ENCODE assay signal across 16 cellular contexts in the genomic region with DNA sequence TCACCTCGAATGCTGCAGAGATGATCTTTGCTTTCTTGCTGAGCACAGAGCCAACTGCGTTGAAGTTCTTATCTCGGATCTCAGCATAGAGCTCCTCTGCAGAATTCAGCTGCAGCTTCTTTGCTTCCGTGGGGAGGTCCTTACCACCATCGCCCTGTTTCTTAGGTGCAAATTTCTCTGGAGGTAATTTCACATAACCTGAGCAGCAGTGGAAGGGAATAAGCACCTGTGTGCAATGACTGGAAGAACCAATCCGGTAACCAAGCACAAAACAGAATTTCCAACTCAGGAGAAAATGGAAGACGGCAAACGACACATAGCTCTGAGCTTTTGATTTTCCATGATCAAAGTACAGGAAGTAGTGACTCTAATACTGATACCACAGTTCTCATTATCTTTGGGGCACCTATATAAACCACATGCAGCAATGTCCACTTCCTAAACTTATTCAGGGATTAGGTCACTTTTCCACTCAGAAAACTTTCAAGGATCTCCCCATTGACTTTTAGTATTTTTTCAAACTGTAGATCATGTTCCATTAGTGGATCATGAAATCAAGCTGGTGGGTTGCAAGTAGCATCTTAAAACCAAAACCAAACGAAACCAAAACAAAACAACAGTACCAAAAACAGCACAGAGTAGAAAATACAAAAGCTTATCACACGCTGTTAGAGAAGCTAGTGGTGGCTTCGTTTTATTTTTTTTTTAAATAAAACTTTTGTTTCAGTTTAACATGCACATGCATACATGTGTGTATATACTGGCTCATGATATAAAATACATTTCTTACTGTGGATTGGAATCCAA. TPM values are rescaled to one million over a fixed set of nuclear protein-coding genes. Genes with fewer than 3 reads are reported as not detected.
DNase-seq lines count a peak whose midpoint lies in the region; ATAC-seq, FAIRE-seq and TF ChIP-seq lines count a peak whose summit lies in the region.
"Had no signal": no experiment of that assay in that cellular context is flagged by ENCODE, and none has a peak within 500 bp of the region (broad histone marks: within the 10 kb centered on the region; RNA-seq: fewer than 3 reads in every experiment).

No MANE protein-coding gene starts in this region.

- no peaks in the 10 kb centered on the region for H4K20me1 ChIP-seq in BLaER1

- DNase-seq in GM13976 (ENCODE audit: low spot score) (peak; percentile 60), anterior cingulate cortex (lab: John Stamatoyannopoulos, UW) (no peak), frontal cortex (ENCODE audit: low spot score in 2 of 2) (no peak), tibial artery (no peak)
- no peak for DNase-seq in activated T-cell treated with anti-CD3 and anti-CD28 coated beads, Interleukin-2, amount 50 U/mL, for 24 hours
- peak in 1 of 3 experiments; percentile 31 for DNase-seq in effector memory CD8-positive, alpha-beta T cell
- DNase-seq: H7, sigmoid colon, SJCRH30 had no signal

- peak overlapping the region; percentile 70 for H3K4me3 Mint-ChIP-seq in activated T-cell treated with anti-CD3 and anti-CD28 coated beads, Interleukin-2, amount 50 U/mL, for 24 hours
- peak overlapping the region; percentile 85 to 91 for H3K4me3 Mint-ChIP-seq in effector memory CD8-positive, alpha-beta T cell

- H3K4me1 ChIP-seq in BLaER1, result peaks cover 19% of the 10 kb centered on the region
- no peaks in the 10 kb centered on the region for H3K4me1 ChIP-seq in tibial artery
- H3K4me1 ChIP-seq: breast epithelium, sigmoid colon, SJCRH30 had no signal

- peak; percentile 77 for ATAC-seq in effector memory CD8-positive, alpha-beta T cell (replicated peaks)
- ATAC-seq in HG03432 (IDR thresholded peaks at IDR 0.05; ENCODE audit: unreplicated experiment), result no peak
- ATAC-seq: HepG2 had no signal

- intact Hi-C loops in tibial artery (cut with DNase I; ENCODE audit: low total_unique reads), result no loop called here

- in situ Hi-C loops in GM13976 (cut with MboI; ENCODE audit: low sequenced_read_pairs, unreplicated experiment), result no loop called here

- peak overlapping the region; percentile 89 for H3K27ac Mint-ChIP-seq in activated T-cell treated with anti-CD3 and anti-CD28 coated beads, Interleukin-2, amount 50 U/mL, for 24 hours
- H3K27ac Mint-ChIP-seq in effector memory CD8-positive, alpha-beta T cell, result peak overlapping the region; percentile 89 to 92

- H3K4me2 ChIP-seq in BLaER1, result peak overlapping the region; percentile 62

- H3K27ac ChIP-seq in BLaER1 (no peak overlapping the region), tibial artery (no peak overlapping the region)
- H3K27ac ChIP-seq: breast epithelium, neutrophil, sigmoid colon, SJCRH30, VCaP had no signal

- TF ChIP-seq CTCF in GM13976 (IDR thresholded peaks at IDR 0.05; ENCODE audit: borderline replicate concordance, control extremely low read depth, extremely low read depth, insufficient read depth, missing control alignments), result no peak
- TF ChIP-seq CTCF in tibial artery (IDR thresholded peaks at IDR 0.05), result no peak

- H3K9me3 ChIP-seq in BLaER1, result no peaks in the 10 kb centered on the region
- no peaks in the 10 kb centered on the region for H3K9me3 ChIP-seq in tibial artery
- H3K9me3 ChIP-seq: breast epithelium, neutrophil, sigmoid colon, SJCRH30 had no signal

- H3K27me3 Mint-ChIP-seq in activated T-cell treated with anti-CD3 and anti-CD28 coated beads, Interleukin-2, amount 50 U/mL, for 24 hours, result no peaks in the 10 kb centered on the region
- H3K27me3 Mint-ChIP-seq in effector memory CD8-positive, alpha-beta T cell, result no peaks in the 10 kb centered on the region

- no peaks in the 10 kb centered on the region for H3K9me3 Mint-ChIP-seq in activated T-cell treated with anti-CD3 and anti-CD28 coated beads, Interleukin-2, amount 50 U/mL, for 24 hours
- no peaks in the 10 kb centered on the region for H3K9me3 Mint-ChIP-seq in effector memory CD8-positive, alpha-beta T cell

- H3K36me3 ChIP-seq in BLaER1, result peaks cover 48% of the 10 kb centered on the region
- H3K36me3 ChIP-seq in tibial artery, result peaks cover 21 to 77% (median 56%) of the 10 kb centered on the region in 3 donors
- H3K36me3 ChIP-seq: breast epithelium had no signal

- no peak overlapping the region for H3K9ac ChIP-seq in BLaER1

- no peaks in the 10 kb centered on the region for H3K27me3 ChIP-seq in BLaER1
- no peaks in the 10 kb centered on the region for H3K27me3 ChIP-seq in tibial artery
- H3K27me3 ChIP-seq: breast epithelium, neutrophil, sigmoid colon, SJCRH30 had no signal

- FAIRE-seq in frontal cortex (lab: Jason Lieb, UNC), result no peak
- FAIRE-seq: HepG2 had no signal

- H3K4me3 ChIP-seq in BLaER1, result no peak overlapping the region
- no peak overlapping the region for H3K4me3 ChIP-seq in tibial artery
- H3K4me3 ChIP-seq: breast epithelium, lung, sigmoid colon, SJCRH30 had no signal

- H3K36me3 Mint-ChIP-seq in activated T-cell treated with anti-CD3 and anti-CD28 coated beads, Interleukin-2, amount 50 U/mL, for 24 hours (ENCODE audit: low read depth), result peaks cover 57% of the 10 kb centered on the region
- H3K36me3 Mint-ChIP-seq in effector memory CD8-positive, alpha-beta T cell (ENCODE audit: insufficient read depth), result peaks cover 38% of the 10 kb centered on the region

- H3K4me1 Mint-ChIP-seq in activated T-cell treated with anti-CD3 and anti-CD28 coated beads, Interleukin-2, amount 50 U/mL, for 24 hours (ENCODE audit: low read depth), result peaks cover 29% of the 10 kb centered on the region
- H3K4me1 Mint-ChIP-seq in effector memory CD8-positive, alpha-beta T cell (ENCODE audit: low read depth in 2 of 2), result peaks cover 21 to 35% of the 10 kb centered on the region in 2 donors

RNA-seq across cellular contexts. Expression of gene DIABLO, which starts 18.9 kb away (rescaled TPM):
- total RNA-seq in frontal cortex, result 57.5 TPM

RNA-seq across cellular contexts. Expression of gene VPS33A, which starts 21.5 kb away (rescaled TPM):
- total RNA-seq in frontal cortex, result 28.9 TPM

RNA-seq across cellular contexts. Expression of gene B3GNT4, which starts 41.3 kb away (rescaled TPM):
- total RNA-seq in frontal cortex, result 11.8 TPM
